In genomic region chr1:146020058-146020738, GRCh38 we compare ENCODE assay signal across 16 cellular contexts. TPM values are rescaled to one million over a fixed set of nuclear protein-coding genes. Genes with fewer than 3 reads are reported as not detected.
DNase-seq lines count a peak whose midpoint lies in the region; ATAC-seq and TF ChIP-seq lines count a peak whose summit lies in the region.
"Had no signal": no experiment of that assay in that cellular context is flagged by ENCODE, and none has a peak within 500 bp of the region (broad histone marks: within the 10 kb centered on the region; RNA-seq: fewer than 3 reads in every experiment).

No MANE protein-coding gene starts in this region.

- peaks cover 77% of the 10 kb centered on the region for H3K27me3 Mint-ChIP-seq in brain

- H3K9me3 Mint-ChIP-seq in brain = peaks cover 0 to 4% (median 0%) of the 10 kb centered on the region in 5 experiments
- H3K9me3 Mint-ChIP-seq: activated CD4-positive, alpha-beta memory T cell treated with anti-CD3 and anti-CD28 coated beads for 36 hours had no signal

- H3K27ac ChIP-seq in HUES6 (ENCODE audit: low read depth, low read length) = no peak overlapping the region
- no peak overlapping the region for H3K27ac ChIP-seq in lower lobe of right lung
- H3K27ac ChIP-seq: coronary artery, epithelial cell of prostate, parathyroid adenoma had no signal

- H3K4me3 ChIP-seq in HUES6 (ENCODE audit: low read depth, low read length) (0 out of 2 replicates have a peak overlapping the region, but pooled peaks have one; percentile 51), lower lobe of right lung (no peak overlapping the region)

- H3K4me1 ChIP-seq in HUES6 (ENCODE audit: control insufficient read depth, insufficient read depth, low read length) (peaks cover 16% of the 10 kb centered on the region), lower lobe of right lung (peaks cover 8% of the 10 kb centered on the region)
- H3K4me1 ChIP-seq: parathyroid adenoma had no signal

- no peak overlapping the region for H3K9ac ChIP-seq in HUES6 (ENCODE audit: low read length)
- H3K9ac ChIP-seq: parathyroid adenoma had no signal

- H3K4me1 Mint-ChIP-seq in brain = peaks cover 5% of the 10 kb centered on the region

- H3K4me3 Mint-ChIP-seq in brain = peak overlapping the region in 3 of 5 experiments; percentile 34 to 50 (median 48)
- H3K4me3 Mint-ChIP-seq: activated CD4-positive, alpha-beta memory T cell treated with anti-CD3 and anti-CD28 coated beads for 36 hours had no signal

- DNase-seq in AML-193 (lab: John Stamatoyannopoulos, UW) = peak; percentile 46 to 60
- no peak for DNase-seq in lower lobe of right lung
- no peak for DNase-seq in NCI-H82 (lab: John Stamatoyannopoulos, UW)
- DNase-seq in activated T-cell treated with anti-CD3 and anti-CD28 coated beads for 4 hours = no peak
- no peak for DNase-seq in cerebellar cortex (ENCODE audit: low spot score)
- no peak for DNase-seq in OCI-M2 (lab: John Stamatoyannopoulos, UW; ENCODE audit: unreplicated experiment)
- DNase-seq: activated CD4-positive, alpha-beta memory T cell treated with anti-CD3 and anti-CD28 coated beads for 36 hours; KBM-7; NCI-H1436 had no signal

- H3K9me3 ChIP-seq in HUES6 (ENCODE audit: control insufficient read depth, insufficient read depth, low read depth, low read length) (no peaks in the 10 kb centered on the region), lower lobe of right lung (no peaks in the 10 kb centered on the region)

- H3K36me3 Mint-ChIP-seq in brain = no peaks in the 10 kb centered on the region
- H3K36me3 Mint-ChIP-seq: activated CD4-positive, alpha-beta memory T cell treated with anti-CD3 and anti-CD28 coated beads for 36 hours had no signal

- intact Hi-C loops in lower lobe of right lung (cut with DNase I) = no loop called here

- H3K27me3 ChIP-seq in HUES6 (ENCODE audit: control insufficient read depth, insufficient read depth, low read length) (peaks cover 55% of the 10 kb centered on the region), lower lobe of right lung (ENCODE audit: low read depth) (peaks cover 20% of the 10 kb centered on the region)

- H3K36me3 ChIP-seq in HUES6 (ENCODE audit: control insufficient read depth, insufficient read depth, low read length) (no peaks in the 10 kb centered on the region), lower lobe of right lung (no peaks in the 10 kb centered on the region)

- peak; percentile 27 to 49 for ATAC-seq in lower lobe of right lung

- no peak for TF ChIP-seq CTCF in brain (conservative IDR thresholded peaks at IDR 0.05)
- TF ChIP-seq CTCF in lower lobe of right lung (IDR thresholded peaks at IDR 0.05) = no peak

- H3K27ac Mint-ChIP-seq in brain = no peak overlapping the region
- H3K27ac Mint-ChIP-seq: activated CD4-positive, alpha-beta memory T cell treated with anti-CD3 and anti-CD28 coated beads for 36 hours had no signal

RNA-seq across cellular contexts. Expression of gene HJV, which starts 1.3 kb away (rescaled TPM):
- polyA plus RNA-seq in brain (ENCODE audit: insufficient read depth, low read depth, low replicate concordance) = not detected
- total RNA-seq in lower lobe of right lung = not detected
- total RNA-seq: activated CD4-positive, alpha-beta memory T cell treated with anti-CD3 and anti-CD28 coated beads for 36 hours; mononuclear cell; SK-MEL-5 had no signal

RNA-seq across cellular contexts. Expression of gene TXNIP, which starts 23.8 kb away (rescaled TPM):
- polyA plus RNA-seq in brain (ENCODE audit: insufficient read depth, low read depth, low replicate concordance) = 115 TPM
- total RNA-seq in lower lobe of right lung = 1,554 TPM

RNA-seq across cellular contexts. Expression of gene POLR3GL, which starts 55.7 kb away (rescaled TPM):
- polyA plus RNA-seq in brain (ENCODE audit: insufficient read depth, low read depth, low replicate concordance) = 47.1 TPM
- total RNA-seq in lower lobe of right lung = 25.4 TPM

RNA-seq across cellular contexts. Expression of gene ANKRD34A, which starts 55.8 kb away (rescaled TPM):
- polyA plus RNA-seq in brain (ENCODE audit: insufficient read depth, low read depth, low replicate concordance) = 7.3 TPM
- total RNA-seq in lower lobe of right lung = 0.41 TPM

Comparison
In these comparisons a context has a peak if more than half of its experiments do, and no peak if none do; other contexts are left out.
1. DNase-seq: peak in AML-193 (2 of 2); none in lower lobe of right lung (single experiment), NCI-H82 (single experiment), activated T-cell treated with anti-CD3 and anti-CD28 coated beads for 4 hours (single experiment), cerebellar cortex (single experiment) and OCI-M2 (single experiment).